Comparison of ENCODE assay signal across 18 cellular contexts in genomic region chr15:94107652-94108051, GRCh38.
DNase-seq lines count a peak whose midpoint lies in the region; ATAC-seq and TF ChIP-seq lines count a peak whose summit lies in the region.
"Had no signal": no experiment of that assay in that cellular context is flagged by ENCODE, and none has a peak within 500 bp of the region (broad histone marks: within the 10 kb centered on the region; RNA-seq: fewer than 3 reads in every experiment).

No MANE protein-coding gene starts in this region.

- H3K79me2 ChIP-seq in KMS-11 (ENCODE audit: insufficient read depth, low read depth): no peaks in the 10 kb centered on the region

- H3K4me1 ChIP-seq in KMS-11 (ENCODE audit: low read depth, poor library complexity, severe bottlenecking): peaks cover 19% of the 10 kb centered on the region
- H3K4me1 ChIP-seq: HAP-1 had no signal

- TF ChIP-seq CTCF in KMS-11 (conservative IDR thresholded peaks at IDR 0.05; ENCODE audit: low read depth, low read length): no peak

- no peak for ATAC-seq in GM19328 (IDR thresholded peaks at IDR 0.05; ENCODE audit: unreplicated experiment)
- ATAC-seq: CD8-positive, alpha-beta T cell had no signal

- no peaks in the 10 kb centered on the region for H3K36me3 ChIP-seq in KMS-11 (ENCODE audit: insufficient read depth)
- H3K36me3 ChIP-seq: BLaER1, HAP-1 had no signal

- no peak overlapping the region for H3K27ac ChIP-seq in KMS-11
- H3K27ac ChIP-seq: 22Rv1, BLaER1, C4-2B had no signal

- DNase-seq in DMS53 (lab: John Stamatoyannopoulos, UW) (peak; percentile 36), DMS53 treated with DMSO at 0.1 percent for 48 hours (lab: John Stamatoyannopoulos, UW; ENCODE audit: unreplicated experiment) (no peak), RPMI8226 (peak; percentile 75)
- no peak for DNase-seq in stimulated activated naive CD4-positive, alpha-beta T cell treated with Interleukin-2 at 50 U/mL for 16 hours (lab: John Stamatoyannopoulos, UW)
- DNase-seq: Caco-2; CD4-positive, CD25-positive, alpha-beta regulatory T cell; CD8-positive, alpha-beta T cell; DMS153; DMS79 treated with DMSO at 0.1 percent for 48 hours; GF-D8; GOT3; HFFc6 had no signal

- no peak overlapping the region for H2AFZ ChIP-seq in KMS-11 (ENCODE audit: low read depth)

- H3K27me3 ChIP-seq in KMS-11 (ENCODE audit: insufficient read depth, low read depth): peaks cover 12% of the 10 kb centered on the region; the same call in 1 of the 2 replicates
- H3K27me3 ChIP-seq: BLaER1 had no signal

- H4K20me1 ChIP-seq in KMS-11 (ENCODE audit: insufficient read depth): no peaks in the 10 kb centered on the region
- H4K20me1 ChIP-seq: BLaER1 had no signal

- H3K4me2 ChIP-seq in KMS-11: peak overlapping the region; percentile 7; the same call in 1 of the 2 replicates
- H3K4me2 ChIP-seq: BLaER1 had no signal

- no peak overlapping the region for H3K9ac ChIP-seq in KMS-11
- H3K9ac ChIP-seq: BLaER1 had no signal

- no peak overlapping the region for H3K4me3 ChIP-seq in KMS-11 (IDR thresholded peaks at IDR 0.05; ENCODE audit: insufficient read depth, low read depth, low read length)
- H3K4me3 ChIP-seq: BLaER1, HAP-1 had no signal

Comparison
In these comparisons a context has a peak if more than half of its experiments do, and no peak if none do; other contexts are left out.
1. DNase-seq: peak in DMS53 (single experiment) and RPMI8226 (single experiment); none in DMS53 treated with DMSO at 0.1 percent for 48 hours (single experiment) and stimulated activated naive CD4-positive, alpha-beta T cell treated with Interleukin-2 at 50 U/mL for 16 hours (single experiment).